12 cellular contexts compared by ENCODE assay signal in the genomic region with DNA sequence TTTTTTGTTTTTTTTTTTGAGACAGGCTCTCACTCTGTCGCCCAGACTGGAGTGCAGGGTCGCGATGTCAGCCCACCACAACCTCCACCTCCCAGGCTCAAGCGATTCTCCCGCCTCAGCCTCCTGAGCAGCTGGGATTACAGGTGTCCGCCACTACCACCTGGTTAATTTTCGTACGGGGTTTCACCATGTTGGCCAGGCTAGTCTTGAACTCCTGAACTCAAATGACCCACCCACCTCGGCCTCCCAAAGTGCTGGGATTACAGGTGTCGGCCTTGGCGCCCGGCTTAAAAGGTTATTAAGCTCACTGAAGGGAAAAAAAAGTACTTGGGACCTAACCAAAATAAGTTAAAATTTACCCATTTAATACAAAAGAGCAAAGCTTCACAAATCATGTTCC. TPM values are rescaled to one million over a fixed set of nuclear protein-coding genes. Genes with fewer than 3 reads are reported as not detected.
DNase-seq lines count a peak whose midpoint lies in the region; ATAC-seq, FAIRE-seq and TF ChIP-seq lines count a peak whose summit lies in the region.
"Had no signal": no experiment of that assay in that cellular context is flagged by ENCODE, and none has a peak within 500 bp of the region (broad histone marks: within the 10 kb centered on the region; RNA-seq: fewer than 3 reads in every experiment).

No MANE protein-coding gene starts in this region.

- peaks cover 8% of the 10 kb centered on the region for H3K36me3 Mint-ChIP-seq in activated CD4-positive, alpha-beta memory T cell treated with anti-CD3 and anti-CD28 coated beads, Interleukin-2, amount 10 ng/mL, durations not matched to agents 7 days and 5 days (ENCODE audit: low read depth)

- in situ Hi-C loops in HepG2 (cut with HindIII; ENCODE audit: extremely low pct_ligation_motif_present, low pct_unique_long_range_greater_than_20kb) = no loop called here

- H3K27me3 ChIP-seq in HepG2 (ENCODE audit: control insufficient read depth in 1 of 2, insufficient read depth in 2 of 2, low read length in 2 of 2) (0 out of 5 replicates have a peak, but pooled peaks cover 0 to under 1% of the 10 kb centered on the region in 2 experiments), right lobe of liver (no peaks in the 10 kb centered on the region), iPS-18a (ENCODE audit: control insufficient read depth, insufficient read depth, low read length) (peaks cover 9% of the 10 kb centered on the region)
- H3K27me3 ChIP-seq: SJSA1 had no signal

- CTCF ChIA-PET in HepG2 (lab: Yijun Ruan, JAX; ENCODE audit: low intra/inter-chr PET ratio, low total read pairs) = no interaction called here
- CTCF ChIA-PET in activated CD4-positive, alpha-beta memory T cell treated with anti-CD3 and anti-CD28 coated beads, Interleukin-2, amount 10 ng/mL, durations not matched to agents 7 days and 5 days (lab: Charles Lee) = no interaction called here

- TF ChIP-seq EP300 in HepG2 (IDR thresholded peaks at IDR 0.05; ENCODE audit: low read depth in 2 of 2, low read length in 2 of 2) = no peak
- TF ChIP-seq EP300 in HepG2 (CRISPR knock-in tag; IDR thresholded peaks at IDR 0.05; ENCODE audit: borderline replicate concordance) = no peak

- H3K4me1 Mint-ChIP-seq in activated CD4-positive, alpha-beta memory T cell treated with anti-CD3 and anti-CD28 coated beads, Interleukin-2, amount 10 ng/mL, durations not matched to agents 7 days and 5 days = peaks cover 17% of the 10 kb centered on the region

- no peak for DNase-seq in HepG2 (ENCODE audit: low spot score)
- no peak for DNase-seq in right lobe of liver
- no peak for DNase-seq in activated CD4-positive, alpha-beta memory T cell treated with anti-CD3 and anti-CD28 coated beads, Interleukin-2, amount 10 ng/mL, durations not matched to agents 7 days and 5 days
- DNase-seq in NCI-H774 (lab: John Stamatoyannopoulos, UW) = no peak
- DNase-seq in activated gamma-delta T cell (lab: John Stamatoyannopoulos, UW) = no peak
- DNase-seq: NCI-H2107 had no signal

- no peak overlapping the region for H2AFZ ChIP-seq in HepG2 (ENCODE audit: low read length)

- H3K9ac ChIP-seq in HepG2 (ENCODE audit: insufficient read depth, low read depth, low read length) = peak overlapping the region; percentile 53
- no peak overlapping the region for H3K9ac ChIP-seq in iPS-18a (ENCODE audit: low read length)

- H3K27ac ChIP-seq in HepG2 (ENCODE audit: extremely low read length, insufficient read depth, low read length) (no peak overlapping the region), right lobe of liver (no peak overlapping the region), iPS-18a (ENCODE audit: low read length) (no peak overlapping the region)
- H3K27ac ChIP-seq: SJSA1 had no signal

- H3K9me3 ChIP-seq in HepG2 (ENCODE audit: low read length) (no peaks in the 10 kb centered on the region), right lobe of liver (no peaks in the 10 kb centered on the region), iPS-18a (ENCODE audit: control insufficient read depth, low read depth, low read length) (no peaks in the 10 kb centered on the region)

- intact Hi-C loops in HepG2 (cut with micrococcal nuclease; ENCODE audit: unreplicated experiment) (loop anchor here (5.0 kb wide), 1 partner anchor 37 kb away; no protein-coding TSS in a partner anchor), right lobe of liver (cut with DNase I) (no loop called here)

- TF ChIP-seq RAD21 in HepG2 (CRISPR knock-in tag; IDR thresholded peaks at IDR 0.05) = no peak

- TSS peak; percentile 49 for BruUV-seq in HepG2 (replicated peaks; lab: Mats Ljungman, UMichigan)

- FAIRE-seq in HepG2 (lab: Jason Lieb, UNC) = no peak
- FAIRE-seq: endometrium had no signal

- no peak overlapping the region for H3K27ac Mint-ChIP-seq in activated CD4-positive, alpha-beta memory T cell treated with anti-CD3 and anti-CD28 coated beads, Interleukin-2, amount 10 ng/mL, durations not matched to agents 7 days and 5 days

- peaks cover 10% of the 10 kb centered on the region for H3K79me2 ChIP-seq in HepG2 (ENCODE audit: insufficient read depth, low read length)

- TF ChIP-seq POLR2A in HepG2 (IDR thresholded peaks at IDR 0.05; ENCODE audit: insufficient read depth in 1 of 2, low read depth in 2 of 2, low read length in 2 of 2) = no peak
- no peak for TF ChIP-seq POLR2A in right lobe of liver (IDR thresholded peaks at IDR 0.05)

- peak overlapping the region in 2 of 3 experiments; percentile 61 to 77; a peak in 2 of 6 replicates for H3K4me3 ChIP-seq in HepG2 (replicated peaks in 1 of 3; ENCODE audit: insufficient read depth in 1 of 3, low read depth in 2 of 3, low read length in 3 of 3)
- H3K4me3 ChIP-seq in right lobe of liver = no peak overlapping the region
- H3K4me3 ChIP-seq in iPS-18a (ENCODE audit: low read length) = peak overlapping the region; percentile 34

- H4K20me1 ChIP-seq in HepG2 (ENCODE audit: insufficient read depth, low read length) = no peaks in the 10 kb centered on the region; the same call in 1 of the 2 replicates

- peaks cover 44% of the 10 kb centered on the region for H3K4me1 ChIP-seq in HepG2 (ENCODE audit: insufficient read depth, low read length)
- H3K4me1 ChIP-seq in right lobe of liver = peaks cover 0 to 10% (median 2%) of the 10 kb centered on the region in 4 donors
- peaks cover 14% of the 10 kb centered on the region for H3K4me1 ChIP-seq in iPS-18a (ENCODE audit: control insufficient read depth, low read depth, low read length)

- H3K36me3 ChIP-seq in HepG2 (replicated peaks in 1 of 2; ENCODE audit: control insufficient read depth in 1 of 2, insufficient read depth in 2 of 2, low read length in 2 of 2) (peaks cover 9 to 13% of the 10 kb centered on the region in 2 experiments; a peak in 4 of 5 replicates), right lobe of liver (peaks cover 0 to 5% (median 0%) of the 10 kb centered on the region in 4 donors), iPS-18a (ENCODE audit: control insufficient read depth, low read depth, low read length) (peaks cover 12% of the 10 kb centered on the region)

- no peak for ATAC-seq in HepG2
- no peak for ATAC-seq in right lobe of liver
- ATAC-seq in GM21529 (IDR thresholded peaks at IDR 0.05; ENCODE audit: unreplicated experiment) = no peak
- no peak for ATAC-seq in GM18867 (IDR thresholded peaks at IDR 0.05; ENCODE audit: unreplicated experiment)

- TF ChIP-seq CTCF in HepG2 (CRISPR knock-in tag; IDR thresholded peaks at IDR 0.05) (no peak), right lobe of liver (IDR thresholded peaks at IDR 0.05) (no peak)

- peaks cover 12% of the 10 kb centered on the region for H3K27me3 Mint-ChIP-seq in activated CD4-positive, alpha-beta memory T cell treated with anti-CD3 and anti-CD28 coated beads, Interleukin-2, amount 10 ng/mL, durations not matched to agents 7 days and 5 days

- H3K4me2 ChIP-seq in HepG2 (ENCODE audit: low read depth, low read length) = peak overlapping the region; percentile 86

- 73% methylated on average over 12 of the region's 12 CpGs for WGBS in HepG2 (ENCODE audit: low lambda C conversion rate)
- 62% methylated on average over 12 of the region's 12 CpGs for WGBS in right lobe of liver (ENCODE audit: insufficient coverage, low coverage, low lambda C conversion rate, missing lambda C conversion rate)

- peak overlapping the region; percentile 55 for H3K4me3 Mint-ChIP-seq in activated CD4-positive, alpha-beta memory T cell treated with anti-CD3 and anti-CD28 coated beads, Interleukin-2, amount 10 ng/mL, durations not matched to agents 7 days and 5 days

- H3K9me3 Mint-ChIP-seq in activated CD4-positive, alpha-beta memory T cell treated with anti-CD3 and anti-CD28 coated beads, Interleukin-2, amount 10 ng/mL, durations not matched to agents 7 days and 5 days = no peaks in the 10 kb centered on the region

- POLR2A ChIA-PET in HepG2 (lab: Yijun Ruan, JAX) = interaction anchor here (0.8 to 1.6 kb wide), 3 partner anchors 16 to 64 kb away, joined by 3 to 7 read pairs (median 4); partner anchors contain the start of gene MRGBP
- POLR2A ChIA-PET in activated CD4-positive, alpha-beta memory T cell treated with anti-CD3 and anti-CD28 coated beads, Interleukin-2, amount 10 ng/mL, durations not matched to agents 7 days and 5 days (lab: Charles Lee) = interaction anchor here (1.1 kb wide), 1 partner anchor 94 kb away, joined by 3 read pairs; no protein-coding TSS in a partner anchor

RNA-seq across cellular contexts. Expression of gene TCFL5, which starts 1.9 kb away (rescaled TPM):
- 20.0 and 21.1 TPM in 2 replicates for total RNA-seq in HepG2 (2016; rRNA removed; fragmentation: Illumina TruSeq; extraction: Trizol)
- total RNA-seq in HepG2 (2016; cell fraction: cytosol; rRNA removed; fragmentation: Illumina TruSeq; extraction: Trizol; ENCODE audit: low read depth) = 13.3 and 17.7 TPM in 2 replicates
- total RNA-seq in HepG2 (2016; cell fraction: insoluble cytoplasmic fraction; rRNA removed; fragmentation: Illumina TruSeq; extraction: Trizol) = 20.4 and 21.0 TPM in 2 replicates
- total RNA-seq in HepG2 (2016; cell fraction: membrane; rRNA removed; fragmentation: Illumina TruSeq; extraction: Trizol) = 28.7 and 36.7 TPM in 2 replicates
- 11.4 and 12.6 TPM in 2 replicates for total RNA-seq in HepG2 (2016; cell fraction: nucleus; rRNA removed; fragmentation: Illumina TruSeq; extraction: Trizol)
- polyA plus RNA-seq in HepG2 (2011; rRNA removed) = 14.2 and 14.8 TPM in 2 replicates
- 9.0 and 11.8 TPM in 2 replicates for polyA plus RNA-seq in HepG2 (2011; cell fraction: cytosol; rRNA removed)
- polyA plus RNA-seq in HepG2 (2011; cell fraction: nucleus; rRNA removed) = 6.4 and 8.0 TPM in 2 replicates
- polyA plus RNA-seq in HepG2 (2012) = 12.4 and 13.3 TPM in 2 replicates
- polyA plus RNA-seq in HepG2 (2016; cell fraction: cytosol; fragmentation: Illumina TruSeq; extraction: Trizol; ENCODE audit: low read depth) = 13.1 and 14.7 TPM in 2 replicates
- polyA plus RNA-seq in HepG2 (2016; cell fraction: insoluble cytoplasmic fraction; fragmentation: Illumina TruSeq; extraction: Trizol; ENCODE audit: low read depth) = 19.5 and 20.9 TPM in 2 replicates
- polyA plus RNA-seq in HepG2 (2016; cell fraction: membrane; fragmentation: Illumina TruSeq; extraction: Trizol; ENCODE audit: low read depth) = 25.6 and 29.7 TPM in 2 replicates
- polyA plus RNA-seq in HepG2 (2016; cell fraction: nucleus; fragmentation: Illumina TruSeq; extraction: Trizol; ENCODE audit: insufficient read depth, low read depth) = 21.4 and 23.1 TPM in 2 replicates
- 4.7 and 6.4 TPM in 2 replicates for polyA minus RNA-seq in HepG2 (2011; rRNA and poly(A)+ RNA removed; ENCODE audit: low replicate concordance)
- 9.9 and 10.2 TPM in 2 replicates for polyA minus RNA-seq in HepG2 (2011; cell fraction: cytosol; rRNA and poly(A)+ RNA removed)
- 5.2 and 6.1 TPM in 2 replicates for polyA minus RNA-seq in HepG2 (2011; cell fraction: nucleus; rRNA and poly(A)+ RNA removed)
- total RNA-seq in right lobe of liver = 1 to 10 TPM; 2.9 to 5.1 (median 3.9) TPM
- total RNA-seq in activated CD4-positive, alpha-beta memory T cell treated with anti-CD3 and anti-CD28 coated beads, Interleukin-2, amount 10 ng/mL, durations not matched to agents 7 days and 5 days = 1 to 10 TPM; 6.0 to 6.2 TPM

RNA-seq across cellular contexts. Expression of gene COL9A3, which starts 42.9 kb away (rescaled TPM):
- 53.3 and 204 TPM in 2 replicates for total RNA-seq in HepG2 (2016; rRNA removed; fragmentation: Illumina TruSeq; extraction: Trizol)
- total RNA-seq in HepG2 (2016; cell fraction: cytosol; rRNA removed; fragmentation: Illumina TruSeq; extraction: Trizol; ENCODE audit: low read depth) = 13.9 and 15.8 TPM in 2 replicates
- 48.0 and 215 TPM in 2 replicates for total RNA-seq in HepG2 (2016; cell fraction: insoluble cytoplasmic fraction; rRNA removed; fragmentation: Illumina TruSeq; extraction: Trizol)
- 19.3 and 20.8 TPM in 2 replicates for total RNA-seq in HepG2 (2016; cell fraction: membrane; rRNA removed; fragmentation: Illumina TruSeq; extraction: Trizol)
- total RNA-seq in HepG2 (2016; cell fraction: nucleus; rRNA removed; fragmentation: Illumina TruSeq; extraction: Trizol) = 216 and 254 TPM in 2 replicates
- 155 and 175 TPM in 2 replicates for polyA plus RNA-seq in HepG2 (2011; rRNA removed)
- polyA plus RNA-seq in HepG2 (2011; cell fraction: cytosol; rRNA removed) = 84.5 and 113 TPM in 2 replicates
- 1,291 and 1,782 TPM in 2 replicates for polyA plus RNA-seq in HepG2 (2011; cell fraction: nucleus; rRNA removed)
- 79.9 and 172 TPM in 2 replicates for polyA plus RNA-seq in HepG2 (2012)
- 9.2 and 9.5 TPM in 2 replicates for polyA plus RNA-seq in HepG2 (2016; cell fraction: cytosol; fragmentation: Illumina TruSeq; extraction: Trizol; ENCODE audit: low read depth)
- polyA plus RNA-seq in HepG2 (2016; cell fraction: insoluble cytoplasmic fraction; fragmentation: Illumina TruSeq; extraction: Trizol; ENCODE audit: low read depth) = 55.1 and 66.2 TPM in 2 replicates
- polyA plus RNA-seq in HepG2 (2016; cell fraction: membrane; fragmentation: Illumina TruSeq; extraction: Trizol; ENCODE audit: low read depth) = 17.0 and 20.1 TPM in 2 replicates
- polyA plus RNA-seq in HepG2 (2016; cell fraction: nucleus; fragmentation: Illumina TruSeq; extraction: Trizol; ENCODE audit: insufficient read depth, low read depth) = 637 and 662 TPM in 2 replicates
- polyA minus RNA-seq in HepG2 (2011; rRNA and poly(A)+ RNA removed; ENCODE audit: low replicate concordance) = 5.1 and 12.2 TPM in 2 replicates
- polyA minus RNA-seq in HepG2 (2011; cell fraction: cytosol; rRNA and poly(A)+ RNA removed) = 23.0 and 25.3 TPM in 2 replicates
- 56.8 and 67.0 TPM in 2 replicates for polyA minus RNA-seq in HepG2 (2011; cell fraction: nucleus; rRNA and poly(A)+ RNA removed)
- total RNA-seq in right lobe of liver = 1 to 10 TPM; 1.5 to 7.6 (median 3.5) TPM
- not detected for total RNA-seq in activated CD4-positive, alpha-beta memory T cell treated with anti-CD3 and anti-CD28 coated beads, Interleukin-2, amount 10 ng/mL, durations not matched to agents 7 days and 5 days
- total RNA-seq: H4, SJSA1 had no signal

RNA-seq across cellular contexts. Expression of gene OGFR, which starts 55.1 kb away (rescaled TPM):
- 68.3 and 81.8 TPM in 2 replicates for total RNA-seq in HepG2 (2016; rRNA removed; fragmentation: Illumina TruSeq; extraction: Trizol)
- total RNA-seq in HepG2 (2016; cell fraction: cytosol; rRNA removed; fragmentation: Illumina TruSeq; extraction: Trizol; ENCODE audit: low read depth) = 6.3 and 8.7 TPM in 2 replicates
- total RNA-seq in HepG2 (2016; cell fraction: insoluble cytoplasmic fraction; rRNA removed; fragmentation: Illumina TruSeq; extraction: Trizol) = 58.8 and 84.2 TPM in 2 replicates
- total RNA-seq in HepG2 (2016; cell fraction: membrane; rRNA removed; fragmentation: Illumina TruSeq; extraction: Trizol) = 20.8 and 24.4 TPM in 2 replicates
- 33.8 and 41.3 TPM in 2 replicates for total RNA-seq in HepG2 (2016; cell fraction: nucleus; rRNA removed; fragmentation: Illumina TruSeq; extraction: Trizol)
- polyA plus RNA-seq in HepG2 (2011; rRNA removed) = 47.7 and 62.2 TPM in 2 replicates
- polyA plus RNA-seq in HepG2 (2011; cell fraction: cytosol; rRNA removed) = 58.6 and 82.5 TPM in 2 replicates
- 105 and 121 TPM in 2 replicates for polyA plus RNA-seq in HepG2 (2011; cell fraction: nucleus; rRNA removed)
- 34.0 and 38.1 TPM in 2 replicates for polyA plus RNA-seq in HepG2 (2012)
- 4.2 and 4.7 TPM in 2 replicates for polyA plus RNA-seq in HepG2 (2016; cell fraction: cytosol; fragmentation: Illumina TruSeq; extraction: Trizol; ENCODE audit: low read depth)
- polyA plus RNA-seq in HepG2 (2016; cell fraction: insoluble cytoplasmic fraction; fragmentation: Illumina TruSeq; extraction: Trizol; ENCODE audit: low read depth) = 68.1 and 77.5 TPM in 2 replicates
- 11.5 and 14.2 TPM in 2 replicates for polyA plus RNA-seq in HepG2 (2016; cell fraction: membrane; fragmentation: Illumina TruSeq; extraction: Trizol; ENCODE audit: low read depth)
- 103 and 104 TPM in 2 replicates for polyA plus RNA-seq in HepG2 (2016; cell fraction: nucleus; fragmentation: Illumina TruSeq; extraction: Trizol; ENCODE audit: insufficient read depth, low read depth)
- polyA minus RNA-seq in HepG2 (2011; rRNA and poly(A)+ RNA removed; ENCODE audit: low replicate concordance) = 38.5 and 45.1 TPM in 2 replicates
- 39.4 and 42.5 TPM in 2 replicates for polyA minus RNA-seq in HepG2 (2011; cell fraction: cytosol; rRNA and poly(A)+ RNA removed)
- polyA minus RNA-seq in HepG2 (2011; cell fraction: nucleus; rRNA and poly(A)+ RNA removed) = 15.1 and 20.0 TPM in 2 replicates
- 10 to 100 TPM; 40.7 to 48.1 (median 47.0) TPM for total RNA-seq in right lobe of liver
- 10 to 100 TPM; 71.1 to 73.4 TPM for total RNA-seq in activated CD4-positive, alpha-beta memory T cell treated with anti-CD3 and anti-CD28 coated beads, Interleukin-2, amount 10 ng/mL, durations not matched to agents 7 days and 5 days

Comparison
In these comparisons a context has a peak if more than half of its experiments do, and no peak if none do; other contexts are left out.
1. H3K4me3 ChIP-seq: peak in HepG2 (2 of 3) and iPS-18a (single experiment); none in right lobe of liver (0 of 3).